In the genomic region with DNA sequence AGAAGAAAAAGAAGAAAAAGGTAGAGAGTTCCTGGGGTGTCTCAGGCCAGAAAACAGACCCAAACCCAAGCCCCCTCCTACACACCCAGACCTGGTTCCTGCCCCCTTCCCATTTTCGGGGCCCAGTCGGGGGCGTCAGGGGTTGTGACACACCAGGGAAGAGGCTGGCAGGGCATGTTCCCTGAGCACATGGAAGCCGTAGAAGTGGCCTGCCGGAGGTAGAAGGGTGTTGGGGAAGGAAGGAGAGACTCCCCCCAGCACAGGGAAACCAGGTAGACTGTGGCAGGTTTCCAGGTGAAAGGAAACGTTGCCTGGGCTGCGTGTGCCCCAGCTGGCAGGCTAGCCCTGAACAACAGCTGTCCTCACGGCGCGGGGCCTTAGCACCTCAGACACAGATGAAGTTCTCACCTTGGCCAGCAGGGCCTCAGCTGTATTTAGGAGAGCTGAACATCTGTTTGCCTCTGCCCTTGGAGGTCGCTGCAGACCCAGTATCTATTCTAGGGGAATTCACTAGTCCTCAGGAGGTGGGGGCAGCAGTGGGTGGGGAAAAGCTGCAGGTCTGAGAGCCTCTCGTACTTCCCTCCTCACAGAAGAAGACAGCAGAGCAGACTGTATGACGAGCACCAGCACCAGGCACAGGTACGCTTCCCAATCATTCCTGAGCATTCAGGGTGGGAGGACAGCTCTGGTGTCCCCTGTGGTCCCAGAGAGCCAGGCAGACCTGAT, we compare ENCODE assay signal across 9 cellular contexts. TPM values are rescaled to one million over a fixed set of nuclear protein-coding genes. Genes with fewer than 3 reads are reported as not detected.
DNase-seq lines count a peak whose midpoint lies in the region; ATAC-seq and TF ChIP-seq lines count a peak whose summit lies in the region.
"Had no signal": no experiment of that assay in that cellular context is flagged by ENCODE, and none has a peak within 500 bp of the region (broad histone marks: within the 10 kb centered on the region; RNA-seq: fewer than 3 reads in every experiment).

No MANE protein-coding gene starts in this region.

- no peaks in the 10 kb centered on the region for H3K9me3 ChIP-seq in SU-DHL-6 (ENCODE audit: insufficient read depth, low read length)
- H3K9me3 ChIP-seq in lower lobe of right lung = no peaks in the 10 kb centered on the region
- no peaks in the 10 kb centered on the region for H3K9me3 ChIP-seq in vagina

- no peak overlapping the region for H3K4me2 ChIP-seq in SU-DHL-6 (ENCODE audit: low read depth, low read length, poor library complexity, severe bottlenecking)

- no peaks in the 10 kb centered on the region for H3K79me2 ChIP-seq in SU-DHL-6 (ENCODE audit: insufficient read depth, low read length)

- H3K4me1 Mint-ChIP-seq in activated CD8-positive, alpha-beta memory T cell treated with anti-CD3 and anti-CD28 coated beads, Interleukin-2, amount 10 ng/mL, durations not matched to agents 7 days and 5 days = peaks cover 33% of the 10 kb centered on the region

- no peaks in the 10 kb centered on the region for H3K9me3 Mint-ChIP-seq in activated CD8-positive, alpha-beta memory T cell treated with anti-CD3 and anti-CD28 coated beads, Interleukin-2, amount 10 ng/mL, durations not matched to agents 7 days and 5 days (ENCODE audit: low read depth)

- peak; percentile 69 for DNase-seq in activated CD8-positive, alpha-beta memory T cell treated with anti-CD3 and anti-CD28 coated beads, Interleukin-2, amount 10 ng/mL, durations not matched to agents 7 days and 5 days
- no peak for DNase-seq in activated CD8-positive, alpha-beta memory T cell treated with anti-CD3 and anti-CD28 coated beads, Interleukin-2, amount 50 U/mL, for 4 hours
- DNase-seq in lower lobe of right lung (peak; percentile 44), vagina (ENCODE audit: extremely low spot score in 2 of 2) (no peak), putamen (ENCODE audit: low spot score) (no peak), HPDE6-E6E7 (ENCODE audit: extremely low spot score) (no peak)

- TF ChIP-seq CTCF in SU-DHL-6 (IDR thresholded peaks at IDR 0.05; ENCODE audit: insufficient read depth, low read length, poor library complexity, severe bottlenecking) (peak; percentile 67), lower lobe of right lung (IDR thresholded peaks at IDR 0.05) (no peak), vagina (IDR thresholded peaks at IDR 0.05) (no peak)

- H3K36me3 Mint-ChIP-seq in activated CD8-positive, alpha-beta memory T cell treated with anti-CD3 and anti-CD28 coated beads, Interleukin-2, amount 10 ng/mL, durations not matched to agents 7 days and 5 days = peaks cover 41% of the 10 kb centered on the region

- no peak overlapping the region for H2AFZ ChIP-seq in SU-DHL-6 (ENCODE audit: low read depth, low read length, severe bottlenecking)

- H3F3A ChIP-seq in SU-DHL-6 (ENCODE audit: insufficient read depth) = peaks cover 58% of the 10 kb centered on the region

- H3K27me3 Mint-ChIP-seq in activated CD8-positive, alpha-beta memory T cell treated with anti-CD3 and anti-CD28 coated beads, Interleukin-2, amount 10 ng/mL, durations not matched to agents 7 days and 5 days = no peaks in the 10 kb centered on the region

- intact Hi-C loops in lower lobe of right lung (cut with DNase I) (no loop called here), vagina (cut with DNase I) (no loop called here)

- peak overlapping the region; percentile 82 for H3K27ac Mint-ChIP-seq in activated CD8-positive, alpha-beta memory T cell treated with anti-CD3 and anti-CD28 coated beads, Interleukin-2, amount 10 ng/mL, durations not matched to agents 7 days and 5 days

- H3K4me1 ChIP-seq in lower lobe of right lung (no peaks in the 10 kb centered on the region), vagina (no peaks in the 10 kb centered on the region)

- CTCF ChIA-PET in activated CD8-positive, alpha-beta memory T cell treated with anti-CD3 and anti-CD28 coated beads, Interleukin-2, amount 10 ng/mL, durations not matched to agents 7 days and 5 days (lab: Charles Lee) = interaction anchor here (1.0 to 8.2 kb wide), 15 partner anchors 8 to 52 kb away, joined by 3 to 87 read pairs (median 6); partner anchors contain the start of genes CD74, RPS14 and TCOF1

- H3K4me3 Mint-ChIP-seq in activated CD8-positive, alpha-beta memory T cell treated with anti-CD3 and anti-CD28 coated beads, Interleukin-2, amount 10 ng/mL, durations not matched to agents 7 days and 5 days = no peak overlapping the region

- TF ChIP-seq POLR2A in vagina (IDR thresholded peaks at IDR 0.05) = no peak

- H3K27ac ChIP-seq in SU-DHL-6 (ENCODE audit: low read depth, low read length) = peak overlapping the region; percentile 38
- H3K27ac ChIP-seq in lower lobe of right lung = no peak overlapping the region
- no peak overlapping the region for H3K27ac ChIP-seq in vagina

- ATAC-seq in activated CD8-positive, alpha-beta memory T cell treated with anti-CD3 and anti-CD28 coated beads, Interleukin-2, amount 10 ng/mL, durations not matched to agents 7 days and 5 days = peak; percentile 54
- ATAC-seq in HG02759 (IDR thresholded peaks at IDR 0.05; ENCODE audit: unreplicated experiment) (peak; percentile 63), lower lobe of right lung (peak; percentile 23 to 34)

- H3K9ac ChIP-seq in SU-DHL-6 (ENCODE audit: low read length) = no peak overlapping the region

- H3K36me3 ChIP-seq in SU-DHL-6 (ENCODE audit: low read length) (no peaks in the 10 kb centered on the region), lower lobe of right lung (peaks cover 99% of the 10 kb centered on the region), vagina (peaks cover 0 to 41% of the 10 kb centered on the region in 2 donors)

- H3K27me3 ChIP-seq in SU-DHL-6 (ENCODE audit: low read length) (no peaks in the 10 kb centered on the region), lower lobe of right lung (ENCODE audit: low read depth) (no peaks in the 10 kb centered on the region), vagina (no peaks in the 10 kb centered on the region)

- H3K4me3 ChIP-seq in SU-DHL-6 (ENCODE audit: insufficient read depth, low read length, poor library complexity, severe bottlenecking) (no peak overlapping the region), lower lobe of right lung (no peak overlapping the region), vagina (no peak overlapping the region)
- H3K4me3 ChIP-seq: skin epidermis had no signal

- no peaks in the 10 kb centered on the region for H4K20me1 ChIP-seq in SU-DHL-6 (ENCODE audit: low read depth, low read length)

- no peaks in the 10 kb centered on the region for H3K9me2 ChIP-seq in SU-DHL-6 (replicated peaks; ENCODE audit: insufficient read depth, low read length)

RNA-seq across cellular contexts. Expression of gene CD74, which starts 14.1 kb away (rescaled TPM):
- total RNA-seq in activated CD8-positive, alpha-beta memory T cell treated with anti-CD3 and anti-CD28 coated beads, Interleukin-2, amount 10 ng/mL, durations not matched to agents 7 days and 5 days = 1,000 to 10,000 TPM; 1,513 to 1,561 TPM
- total RNA-seq in lower lobe of right lung (4,221 TPM), vagina (530 TPM)

RNA-seq across cellular contexts. Expression of gene TCOF1, which starts 41.1 kb away (rescaled TPM):
- 10 to 100 TPM; 95.3 to 96.9 TPM for total RNA-seq in activated CD8-positive, alpha-beta memory T cell treated with anti-CD3 and anti-CD28 coated beads, Interleukin-2, amount 10 ng/mL, durations not matched to agents 7 days and 5 days
- total RNA-seq in lower lobe of right lung (27.1 TPM), vagina (39.3 TPM)

RNA-seq across cellular contexts. Expression of gene RPS14, which starts 50.9 kb away (rescaled TPM):
- total RNA-seq in activated CD8-positive, alpha-beta memory T cell treated with anti-CD3 and anti-CD28 coated beads, Interleukin-2, amount 10 ng/mL, durations not matched to agents 7 days and 5 days = 1,000 to 10,000 TPM; 1,980 to 2,218 TPM
- total RNA-seq in lower lobe of right lung = 1,651 TPM
- 3,194 TPM for total RNA-seq in vagina

Comparison
In these comparisons a context has a peak if more than half of its experiments do, and no peak if none do; other contexts are left out.
1. DNase-seq: peak in activated CD8-positive, alpha-beta memory T cell treated with anti-CD3 and anti-CD28 coated beads, Interleukin-2, amount 10 ng/mL, durations not matched to agents 7 days and 5 days (single experiment) and lower lobe of right lung (single experiment); none in activated CD8-positive, alpha-beta memory T cell treated with anti-CD3 and anti-CD28 coated beads, Interleukin-2, amount 50 U/mL, for 4 hours (single experiment), vagina (0 of 2), putamen (single experiment) and HPDE6-E6E7 (single experiment).
2. Peak in every context shown above with its lines, with median percentiles within 50 percentile points of each other: ATAC-seq.